In the genomic region with DNA sequence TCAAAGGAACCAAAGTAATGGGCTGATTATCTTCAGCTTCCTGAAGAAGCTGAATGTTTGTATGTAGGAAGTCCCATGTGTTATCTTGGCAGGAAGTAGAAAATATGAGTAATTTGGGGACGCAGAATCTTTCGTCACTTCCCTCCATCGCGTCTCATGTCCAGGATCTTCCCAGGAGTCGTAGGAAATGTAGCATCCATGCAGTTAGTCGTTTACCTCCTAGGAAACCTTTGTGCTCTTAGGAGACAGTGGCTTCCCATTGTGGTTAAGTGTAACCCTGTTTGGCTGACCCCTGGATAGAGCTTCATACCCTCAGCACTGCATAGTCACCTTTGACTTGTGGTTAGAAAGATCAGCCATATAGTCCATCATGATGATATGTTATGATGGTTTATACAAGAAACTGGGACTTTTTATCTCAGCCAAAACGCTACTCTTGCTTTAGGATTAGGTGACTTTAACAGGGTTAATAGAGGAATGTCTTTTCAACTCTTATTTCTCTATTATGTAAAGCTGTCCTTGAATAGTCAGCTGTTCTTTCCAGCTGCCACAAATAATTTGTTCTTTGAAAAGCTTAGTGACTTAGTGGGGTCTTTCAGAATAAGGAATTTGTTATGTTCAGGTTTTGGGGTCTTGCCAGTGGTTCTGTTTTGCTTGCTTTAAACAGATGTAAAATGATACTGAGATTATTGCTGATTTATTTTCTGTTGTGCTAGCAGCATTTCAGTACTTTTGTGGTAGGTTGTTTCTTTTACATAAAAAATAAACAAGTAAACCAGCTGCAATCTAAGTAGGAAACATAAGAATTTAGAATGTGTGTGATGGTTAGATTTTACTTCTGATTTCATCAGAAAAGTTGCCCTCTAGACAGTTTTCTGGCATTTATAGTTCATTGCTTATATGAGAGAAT, we compare ENCODE assay signal across 9 cellular contexts.
DNase-seq lines count a peak whose midpoint lies in the region; ATAC-seq and TF ChIP-seq lines count a peak whose summit lies in the region.
"Had no signal": no experiment of that assay in that cellular context is flagged by ENCODE, and none has a peak within 500 bp of the region (broad histone marks: within the 10 kb centered on the region; RNA-seq: fewer than 3 reads in every experiment).

No MANE protein-coding gene starts in this region.

- H3K4me1 ChIP-seq in colonic mucosa (peaks cover 14% of the 10 kb centered on the region), prostate gland (replicated peaks) (peaks cover 3% of the 10 kb centered on the region)

- H3K27me3 ChIP-seq in colonic mucosa: no peaks in the 10 kb centered on the region
- H3K27me3 ChIP-seq in prostate gland (replicated peaks; ENCODE audit: insufficient read depth): no peaks in the 10 kb centered on the region

- H3K9me3 ChIP-seq in colonic mucosa (no peaks in the 10 kb centered on the region), prostate gland (no peaks in the 10 kb centered on the region)
- H3K9me3 ChIP-seq: HAP-1 had no signal

- no peak overlapping the region for H3K4me3 ChIP-seq in NB4 (ENCODE audit: low read depth, low read length)
- no peak overlapping the region for H3K4me3 ChIP-seq in colonic mucosa
- no peak overlapping the region for H3K4me3 ChIP-seq in prostate gland
- H3K4me3 ChIP-seq: HAP-1 had no signal

- H3K27ac ChIP-seq in colonic mucosa: peak overlapping the region; percentile 74
- peak overlapping the region; percentile 48 to 51 for H3K27ac ChIP-seq in prostate gland

- no peaks in the 10 kb centered on the region for H3K36me3 ChIP-seq in colonic mucosa
- no peaks in the 10 kb centered on the region for H3K36me3 ChIP-seq in prostate gland
- H3K36me3 ChIP-seq: HAP-1 had no signal

- H3K9ac ChIP-seq in colonic mucosa (ENCODE audit: low read depth in 2 of 2, low read length in 2 of 2): peak overlapping the region in 1 of 2 donors; percentile 27

- TF ChIP-seq POLR2A in NB4 (IDR thresholded peaks at IDR 0.05; ENCODE audit: extremely low read depth, insufficient read length) (no peak), prostate gland (IDR thresholded peaks at IDR 0.05) (no peak)

- DNase-seq in ELR (ENCODE audit: low read depth): peak; percentile 6
- peak; percentile 54 for DNase-seq in NB4 (ENCODE audit: low read depth)
- no peak for DNase-seq in colonic mucosa
- DNase-seq in prostate gland (ENCODE audit: low spot score): no peak
- DNase-seq in mesenteric fat pad (ENCODE audit: low spot score): no peak
- DNase-seq in NK-92 (lab: John Stamatoyannopoulos, UW; ENCODE audit: unreplicated experiment): no peak

- intact Hi-C loops in colonic mucosa (cut with DNase I) (no loop called here), prostate gland (cut with DNase I) (no loop called here)

- ATAC-seq in GM19023 (IDR thresholded peaks at IDR 0.05; ENCODE audit: unreplicated experiment): no peak
- no peak for ATAC-seq in esophagus mucosa

- no peak for TF ChIP-seq CTCF in NB4 (IDR thresholded peaks at IDR 0.05; ENCODE audit: low read depth, low read length)
- TF ChIP-seq CTCF in colonic mucosa (IDR thresholded peaks at IDR 0.05): no peak
- no peak for TF ChIP-seq CTCF in prostate gland (IDR thresholded peaks at IDR 0.05)

- 66% methylated on average over 7 of the region's 7 CpGs for WGBS in prostate gland

Comparison
In these comparisons a context has a peak if more than half of its experiments do, and no peak if none do; other contexts are left out.
1. DNase-seq: peak in ELR (single experiment) and NB4 (single experiment); none in colonic mucosa (single experiment), prostate gland (single experiment), mesenteric fat pad (single experiment) and NK-92 (single experiment).